ENCODE assay signal across 17 cellular contexts in genomic region chr3:22977650-22978289, GRCh38.
A peak's percentile ranks its signal among the peaks of the same experiment; 100 is the strongest.
DNase-seq lines count a peak whose midpoint lies in the region; ATAC-seq and TF ChIP-seq lines count a peak whose summit lies in the region.
"Had no signal": no experiment of that assay in that cellular context is flagged by ENCODE, and none has a peak within 500 bp of the region (broad histone marks: within the 10 kb centered on the region; RNA-seq: fewer than 3 reads in every experiment).

No MANE protein-coding gene starts in this region.

- H3K9me3 ChIP-seq in MM.1S (replicated peaks; ENCODE audit: insufficient read depth, low read length): no peaks in the 10 kb centered on the region
- H3K9me3 ChIP-seq: tibial nerve had no signal

- H2AFZ ChIP-seq in MM.1S (ENCODE audit: low read length): peak overlapping the region; percentile 61

- peak; percentile 26 for DNase-seq in GM10248 (ENCODE audit: extremely low spot score)
- peak; percentile 53 for DNase-seq in MM.1S
- no peak for DNase-seq in hippocampal formation (lab: John Stamatoyannopoulos, UW)
- no peak for DNase-seq in iPS-NIHi11 (ENCODE audit: low spot score)
- no peak for DNase-seq in nucleus accumbens (lab: John Stamatoyannopoulos, UW)
- DNase-seq in foreskin melanocyte: no peak
- DNase-seq: activated T-cell treated with anti-CD3 and anti-CD28 coated beads, Interleukin-2, amount 50 U/mL, for 1 hour; effector CD4-positive, alpha-beta T cell; left cardiac atrium; NCI-H1436; NCI-H526 treated with DMSO at 0.1 percent for 48 hours; SHP77 treated with DMSO at 0.1 percent for 48 hours; WERI-Rb-1 had no signal

- H3K4me2 ChIP-seq in MM.1S (ENCODE audit: low read depth, low read length): peak overlapping the region; percentile 50

- ATAC-seq in GM19372 (IDR thresholded peaks at IDR 0.05; ENCODE audit: low read depth, unreplicated experiment): peak; percentile 75
- peak; percentile 67 for ATAC-seq in HG02852 (IDR thresholded peaks at IDR 0.05; ENCODE audit: unreplicated experiment)
- ATAC-seq: left cardiac atrium had no signal

- H3F3A ChIP-seq in MM.1S (ENCODE audit: insufficient read depth, low read length): no peaks in the 10 kb centered on the region

- CTCF ChIA-PET in GM10248 (lab: Yijun Ruan, JAX): interaction anchor here (0.7 to 1.7 kb wide), 3 partner anchors 14 to 22 kb away, joined by 3 read pairs; no protein-coding TSS in a partner anchor

- 0 out of 2 replicates have a peak overlapping the region, but pooled peaks have one; percentile 10 for H3K4me3 ChIP-seq in MM.1S (ENCODE audit: low read length)
- H3K4me3 ChIP-seq: skin epidermis, tibial nerve had no signal

- TF ChIP-seq CTCF in GM10248 (IDR thresholded peaks at IDR 0.05; ENCODE audit: control extremely low read depth, extremely low read depth, low read depth, missing control alignments) (no peak), MM.1S (IDR thresholded peaks at IDR 0.05; ENCODE audit: low read length) (no peak)

- H3K79me2 ChIP-seq in MM.1S (ENCODE audit: low read length): no peaks in the 10 kb centered on the region

- no peaks in the 10 kb centered on the region for H3K27me3 ChIP-seq in MM.1S (replicated peaks; ENCODE audit: insufficient read depth, low read length)
- H3K27me3 ChIP-seq: tibial nerve had no signal

- no peaks in the 10 kb centered on the region for H3K36me3 ChIP-seq in MM.1S (replicated peaks; ENCODE audit: insufficient read depth, low read length)
- H3K36me3 ChIP-seq: tibial nerve, WERI-Rb-1 had no signal

- no peak overlapping the region for H3K9ac ChIP-seq in MM.1S (ENCODE audit: low read length)

- no peaks in the 10 kb centered on the region for H3K9me2 ChIP-seq in MM.1S (replicated peaks; ENCODE audit: insufficient read depth, low read length)

- peaks cover 5% of the 10 kb centered on the region; the same call in 1 of the 2 replicates for H3K4me1 ChIP-seq in MM.1S (ENCODE audit: low read length)
- H3K4me1 ChIP-seq: tibial nerve had no signal

- POLR2A ChIA-PET in GM10248 (lab: Yijun Ruan, JAX): no interaction called here

- no peaks in the 10 kb centered on the region for H4K20me1 ChIP-seq in MM.1S (ENCODE audit: insufficient read depth, low read length)

- H3K27ac ChIP-seq in MM.1S (ENCODE audit: low read length): no peak overlapping the region
- H3K27ac ChIP-seq: skin epidermis, tibial nerve, WERI-Rb-1 had no signal

Comparison
In these comparisons a context has a peak if more than half of its experiments do, and no peak if none do; other contexts are left out.
1. DNase-seq: peak in GM10248 (single experiment) and MM.1S (single experiment); none in hippocampal formation (0 of 2), iPS-NIHi11 (single experiment), nucleus accumbens (0 of 56) and foreskin melanocyte (single experiment).